ENCODE assay signal across 1 cellular context in the genomic region with DNA sequence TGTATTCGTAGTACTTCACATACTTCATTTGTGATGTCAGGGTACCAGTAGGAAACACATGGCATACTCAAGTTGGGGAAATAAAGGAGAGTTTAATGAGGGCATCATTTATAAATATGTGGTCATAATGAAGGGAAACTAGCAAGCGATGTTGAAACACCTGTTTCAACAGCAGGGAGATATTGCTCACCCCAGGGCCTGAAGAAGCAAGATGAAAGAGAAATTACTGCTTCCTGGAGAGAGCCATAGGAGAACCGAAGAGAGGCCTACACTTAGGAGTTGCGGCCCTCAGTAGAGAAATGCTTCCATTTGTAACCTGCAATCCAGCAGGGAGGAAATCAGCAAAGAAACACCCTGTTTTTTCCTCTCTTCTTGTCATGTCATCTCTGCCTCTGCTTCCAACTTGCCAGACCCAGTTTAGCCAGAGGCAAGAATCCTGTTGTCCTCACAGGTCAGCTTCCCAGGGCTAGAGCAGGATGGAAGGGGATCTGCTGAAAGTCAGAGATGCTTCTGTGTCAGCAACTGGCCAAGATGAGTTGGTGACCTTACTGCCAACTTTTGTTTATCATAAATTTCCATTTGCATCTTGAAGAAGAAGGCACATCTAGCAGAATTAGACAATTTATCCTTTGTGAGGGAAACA.
TF ChIP-seq lines count a peak whose summit lies in the region.

No MANE protein-coding gene starts in this region.

TF ChIP-seq in IMR-90, 13 proteins besides CTCF, POLR2A, EP300 and RAD21 (continued from another document):
- TF ChIP-seq, protein P1, sequence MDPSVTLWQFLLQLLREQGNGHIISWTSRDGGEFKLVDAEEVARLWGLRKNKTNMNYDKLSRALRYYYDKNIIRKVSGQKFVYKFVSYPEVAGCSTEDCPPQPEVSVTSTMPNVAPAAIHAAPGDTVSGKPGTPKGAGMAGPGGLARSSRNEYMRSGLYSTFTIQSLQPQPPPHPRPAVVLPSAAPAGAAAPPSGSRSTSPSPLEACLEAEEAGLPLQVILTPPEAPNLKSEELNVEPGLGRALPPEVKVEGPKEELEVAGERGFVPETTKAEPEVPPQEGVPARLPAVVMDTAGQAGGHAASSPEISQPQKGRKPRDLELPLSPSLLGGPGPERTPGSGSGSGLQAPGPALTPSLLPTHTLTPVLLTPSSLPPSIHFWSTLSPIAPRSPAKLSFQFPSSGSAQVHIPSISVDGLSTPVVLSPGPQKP (IDR thresholded peaks at IDR 0.05; ENCODE audit: borderline replicate concordance, low read depth, low read length) = no peak
- TF ChIP-seq MXI1 (IDR thresholded peaks at IDR 0.05; ENCODE audit: borderline replicate concordance, low read depth, low read length) = no peak
